ENCODE assay signal across 21 cellular contexts in the genomic region with DNA sequence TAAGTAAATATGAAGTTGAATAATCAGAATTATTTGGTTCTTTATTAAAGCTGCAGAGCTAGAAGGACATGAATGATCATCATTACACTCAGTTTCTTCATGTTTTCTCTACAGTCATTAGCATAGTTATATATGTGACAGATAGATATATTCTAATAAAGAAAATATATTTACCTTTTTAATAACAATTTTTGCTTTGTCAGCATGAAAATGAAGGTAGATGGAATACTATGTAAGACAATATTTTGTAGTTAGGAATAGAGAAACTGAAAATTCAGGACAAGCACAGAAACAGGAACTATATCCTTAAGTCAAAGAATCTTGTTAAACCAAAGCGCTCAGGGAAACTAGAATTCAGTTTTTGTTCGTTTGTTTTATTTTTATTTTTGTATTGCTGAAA.
DNase-seq lines count a peak whose midpoint lies in the region; ATAC-seq, FAIRE-seq and TF ChIP-seq lines count a peak whose summit lies in the region.
"Had no signal": no experiment of that assay in that cellular context is flagged by ENCODE, and none has a peak within 500 bp of the region (broad histone marks: within the 10 kb centered on the region; RNA-seq: fewer than 3 reads in every experiment).

No MANE protein-coding gene starts in this region.

- in situ Hi-C loops in HepG2 (cut with HindIII; ENCODE audit: extremely low pct_ligation_motif_present, low pct_unique_long_range_greater_than_20kb) = no loop called here
- in situ Hi-C loops in IMR-90 (cut with MboI; ENCODE audit: low sequenced_read_pairs) = no loop called here
- in situ Hi-C loops in K562 (cut with MboI) = no loop called here

- no peak overlapping the region for H2AK9ac ChIP-seq in IMR-90 (replicated peaks; ENCODE audit: low read depth, low read length, poor library complexity)

- H3K56ac ChIP-seq in IMR-90 (ENCODE audit: extremely low read depth, insufficient read depth, low read length) = no peak overlapping the region

- dilution Hi-C loops in IMR-90 (cut with HindIII; ENCODE audit: low sequenced_read_pairs, unreplicated experiment) = no loop called here

- no peaks in the 10 kb centered on the region for H4K20me1 ChIP-seq in HepG2 (ENCODE audit: insufficient read depth, low read length)
- no peaks in the 10 kb centered on the region for H4K20me1 ChIP-seq in IMR-90 (ENCODE audit: insufficient read depth, low read length)
- H4K20me1 ChIP-seq in K562 (replicated peaks; ENCODE audit: control insufficient read depth, insufficient read depth, low read length) = no peaks in the 10 kb centered on the region
- H4K20me1 ChIP-seq: BLaER1 treated with 17β-estradiol and CSF1 and Interleukin-3, amounts not matched to agents 10 nM and 100 nM had no signal

- H3K27ac ChIP-seq in HepG2 (ENCODE audit: extremely low read length, insufficient read depth, low read length) = no peak overlapping the region
- H3K27ac ChIP-seq in right lobe of liver = no peak overlapping the region
- no peak overlapping the region for H3K27ac ChIP-seq in IMR-90 (ENCODE audit: insufficient read depth, low read length)
- H3K27ac ChIP-seq in K562 (ENCODE audit: extremely low read depth, low read depth, low read length) = no peak overlapping the region
- H3K27ac ChIP-seq: 22Rv1; BLaER1 treated with 17β-estradiol and CSF1 and Interleukin-3, amounts not matched to agents 10 nM and 100 nM; C4-2B had no signal

- no peak overlapping the region for H2BK15ac ChIP-seq in IMR-90 (ENCODE audit: low read depth, low read length)

- BruUV-seq in HepG2 (replicated peaks; lab: Mats Ljungman, UMichigan) (no TSS peak), IMR-90 (replicated peaks; lab: Mats Ljungman, UMichigan) (no TSS peak), K562 (replicated peaks; lab: Mats Ljungman, UMichigan) (no TSS peak)

- POLR2A ChIA-PET in HepG2 (lab: Yijun Ruan, JAX) (no interaction called here), IMR-90 (lab: Charles Lee; ENCODE audit: unreplicated experiment) (no interaction called here), K562 (lab: Yijun Ruan, JAX) (no interaction called here)

- no peak overlapping the region for H2AFZ ChIP-seq in HepG2 (ENCODE audit: low read length)
- no peak overlapping the region for H2AFZ ChIP-seq in IMR-90 (replicated peaks; ENCODE audit: low read length, poor library complexity)
- no peak overlapping the region for H2AFZ ChIP-seq in K562 (ENCODE audit: low read depth, low read length)

- H3K36me3 ChIP-seq in HepG2 (replicated peaks in 1 of 2; ENCODE audit: control insufficient read depth in 1 of 2, insufficient read depth in 2 of 2, low read length in 2 of 2) (no peaks in the 10 kb centered on the region), right lobe of liver (no peaks in the 10 kb centered on the region), IMR-90 (ENCODE audit: control insufficient read depth, insufficient read depth, low read length) (no peaks in the 10 kb centered on the region), K562 (ENCODE audit: control insufficient read depth, insufficient read depth, low read length) (no peaks in the 10 kb centered on the region)
- H3K36me3 ChIP-seq: BLaER1 treated with 17β-estradiol and CSF1 and Interleukin-3, amounts not matched to agents 10 nM and 100 nM had no signal

- FAIRE-seq in HepG2 (lab: Jason Lieb, UNC) (no peak), K562 (lab: Jason Lieb, UNC) (no peak), GM12891 (lab: Jason Lieb, UNC) (no peak)
- FAIRE-seq: A204.1, D721Med, G401.6, GM12892, GM18507 had no signal

- no peak overlapping the region for H2AK5ac ChIP-seq in IMR-90 (ENCODE audit: low read depth, low read length)

- H3K4me2 ChIP-seq in HepG2 (ENCODE audit: low read depth, low read length) = no peak overlapping the region
- H3K4me2 ChIP-seq in IMR-90 (ENCODE audit: low read depth, low read length) = no peak overlapping the region
- H3K4me2 ChIP-seq in K562 (ENCODE audit: insufficient read depth, low read length) = no peak overlapping the region
- H3K4me2 ChIP-seq: BLaER1 treated with 17β-estradiol and CSF1 and Interleukin-3, amounts not matched to agents 10 nM and 100 nM had no signal

- H3K14ac ChIP-seq in IMR-90 (replicated peaks; ENCODE audit: low read depth, low read length) = no peak overlapping the region

- H3K9me1 ChIP-seq in IMR-90 (ENCODE audit: insufficient read depth, low read length) (no peaks in the 10 kb centered on the region), K562 (ENCODE audit: control insufficient read depth, insufficient read depth, low read length) (no peaks in the 10 kb centered on the region)

- TF ChIP-seq CTCF in HepG2 (CRISPR knock-in tag; IDR thresholded peaks at IDR 0.05) = no peak
- no peak for TF ChIP-seq CTCF in right lobe of liver (IDR thresholded peaks at IDR 0.05)
- TF ChIP-seq CTCF in IMR-90 (conservative IDR thresholded peaks at IDR 0.05; ENCODE audit: low read depth, low read length) = no peak
- TF ChIP-seq CTCF in K562 (IDR thresholded peaks at IDR 0.05 in 2 of 3, conservative IDR thresholded peaks at IDR 0.05 in 1 of 3; ENCODE audit: insufficient read depth in 2 of 3, low read depth in 1 of 3, low read length in 3 of 3) = no peak

- TF ChIP-seq EP300 in HepG2 (IDR thresholded peaks at IDR 0.05; ENCODE audit: low read depth in 2 of 2, low read length in 2 of 2) = no peak
- no peak for TF ChIP-seq EP300 in HepG2 (CRISPR knock-in tag; IDR thresholded peaks at IDR 0.05; ENCODE audit: borderline replicate concordance)
- TF ChIP-seq EP300 in K562 (IDR thresholded peaks at IDR 0.05; ENCODE audit: low read length) = no peak

- no peak overlapping the region for H3K4me3 ChIP-seq in HepG2 (replicated peaks in 1 of 3; ENCODE audit: insufficient read depth in 1 of 3, low read depth in 2 of 3, low read length in 3 of 3)
- H3K4me3 ChIP-seq in right lobe of liver = no peak overlapping the region
- no peak overlapping the region for H3K4me3 ChIP-seq in IMR-90 (ENCODE audit: insufficient read depth, low read depth, low read length)
- H3K4me3 ChIP-seq in K562 = no peak overlapping the region
- H3K4me3 ChIP-seq: BLaER1 treated with 17β-estradiol and CSF1 and Interleukin-3, amounts not matched to agents 10 nM and 100 nM had no signal

- CTCF ChIA-PET in HepG2 (lab: Yijun Ruan, JAX; ENCODE audit: low intra/inter-chr PET ratio, low total read pairs) = no interaction called here
- CTCF ChIA-PET in IMR-90 (lab: Yijun Ruan, JAX) = no interaction called here
- CTCF ChIA-PET in K562 (lab: Yijun Ruan, JAX; ENCODE audit: low intra/inter-chr PET ratio) = no interaction called here

- no peak overlapping the region for H3K23ac ChIP-seq in IMR-90 (ENCODE audit: low read depth, low read length)

- H2BK20ac ChIP-seq in IMR-90 (ENCODE audit: low read depth, low read length) = no peak overlapping the region

- no peak overlapping the region for H4K91ac ChIP-seq in IMR-90 (ENCODE audit: insufficient read depth, low read depth, low read length)

- no peaks in the 10 kb centered on the region for H3K79me2 ChIP-seq in HepG2 (ENCODE audit: insufficient read depth, low read length)
- no peaks in the 10 kb centered on the region for H3K79me2 ChIP-seq in K562 (ENCODE audit: control insufficient read depth, insufficient read depth, low read length)

- no peak overlapping the region for H2BK5ac ChIP-seq in IMR-90 (ENCODE audit: low read depth, low read length, poor library complexity, severe bottlenecking)

- TF ChIP-seq POLR2A in HepG2 (IDR thresholded peaks at IDR 0.05; ENCODE audit: insufficient read depth in 1 of 2, low read depth in 2 of 2, low read length in 2 of 2) (no peak), right lobe of liver (IDR thresholded peaks at IDR 0.05) (no peak), IMR-90 (IDR thresholded peaks at IDR 0.05; ENCODE audit: low read depth, low read length) (no peak), K562 (conservative IDR thresholded peaks at IDR 0.05) (no peak), GM12891 (IDR thresholded peaks at IDR 0.05; ENCODE audit: low read depth, low read length) (no peak)

- H2BK120ac ChIP-seq in IMR-90 (ENCODE audit: low read depth, low read length) = no peak overlapping the region

- peaks cover 16% of the 10 kb centered on the region for H3K9me3 ChIP-seq in HepG2 (ENCODE audit: low read length)
- no peaks in the 10 kb centered on the region for H3K9me3 ChIP-seq in right lobe of liver
- H3K9me3 ChIP-seq in IMR-90 (ENCODE audit: control insufficient read depth, insufficient read depth, low read length) = no peaks in the 10 kb centered on the region
- H3K9me3 ChIP-seq in K562 (replicated peaks; ENCODE audit: control insufficient read depth, insufficient read depth, low read depth, low read length) = no peaks in the 10 kb centered on the region; the same call in 1 of the 2 replicates

- H3K4me1 ChIP-seq in HepG2 (ENCODE audit: insufficient read depth, low read length) = no peaks in the 10 kb centered on the region
- H3K4me1 ChIP-seq in right lobe of liver = no peaks in the 10 kb centered on the region
- no peaks in the 10 kb centered on the region for H3K4me1 ChIP-seq in IMR-90 (ENCODE audit: control insufficient read depth, insufficient read depth, low read length)
- H3K4me1 ChIP-seq in K562 (replicated peaks in 1 of 2; ENCODE audit: control insufficient read depth in 2 of 2, insufficient read depth in 2 of 2, low read length in 2 of 2) = no peaks in the 10 kb centered on the region
- H3K4me1 ChIP-seq: BLaER1 treated with 17β-estradiol and CSF1 and Interleukin-3, amounts not matched to agents 10 nM and 100 nM; Caco-2 had no signal

- TF ChIP-seq RAD21 in HepG2 (CRISPR knock-in tag; IDR thresholded peaks at IDR 0.05) (no peak), IMR-90 (IDR thresholded peaks at IDR 0.05; ENCODE audit: low read length) (no peak), K562 (CRISPR knock-in tag; conservative IDR thresholded peaks at IDR 0.05 in 1 of 2, IDR thresholded peaks at IDR 0.05 in 1 of 2) (no peak)

- ATAC-seq in HepG2 = no peak
- ATAC-seq in right lobe of liver = no peak
- no peak for ATAC-seq in IMR-90 (ENCODE audit: low read depth)
- ATAC-seq in K562 = no peak
- ATAC-seq: CD8-positive, alpha-beta T cell had no signal

- H4K5ac ChIP-seq in IMR-90 (ENCODE audit: low read depth, low read length) = no peak overlapping the region

- no peak for DNase-seq in HepG2 (ENCODE audit: low spot score)
- DNase-seq in right lobe of liver = no peak
- DNase-seq in IMR-90 = no peak
- no peak for DNase-seq in K562 (ENCODE audit: extremely low read depth in 1 of 4, low spot score in 3 of 4)
- no peak for DNase-seq in KG1 (lab: John Stamatoyannopoulos, UW)
- DNase-seq in GM12891 (ENCODE audit: insufficient read length, low spot score) = no peak
- DNase-seq: AML-193; Caco-2; Calu3; CD4-positive, alpha-beta T cell; CD8-positive, alpha-beta T cell; DMS79 treated with DMSO at 0.1 percent for 48 hours; GF-D8 had no signal

- 4% methylated on average over 2 of the region's 2 CpGs for WGBS in HepG2 (ENCODE audit: low lambda C conversion rate)
- WGBS in right lobe of liver (ENCODE audit: insufficient coverage, low coverage, low lambda C conversion rate, missing lambda C conversion rate) = 70% methylated on average over 2 of the region's 2 CpGs
- WGBS in IMR-90 (ENCODE audit: extremely low coverage in 2 of 2, insufficient read length in 1 of 2), 2 experiments = no CpG with 5 or more reads among the region's 2 CpGs
- 6% methylated on average over 2 of the region's 2 CpGs for WGBS in K562 (ENCODE audit: insufficient coverage, low coverage, missing lambda C conversion rate)

- no peak overlapping the region for H3K9ac ChIP-seq in HepG2 (ENCODE audit: insufficient read depth, low read depth, low read length)
- no peak overlapping the region for H3K9ac ChIP-seq in IMR-90 (ENCODE audit: low read depth, low read length)
- no peak overlapping the region for H3K9ac ChIP-seq in K562 (ENCODE audit: insufficient read depth in 1 of 2, low read depth in 2 of 2, low read length in 2 of 2)
- H3K9ac ChIP-seq: BLaER1 treated with 17β-estradiol and CSF1 and Interleukin-3, amounts not matched to agents 10 nM and 100 nM had no signal

- no peaks in the 10 kb centered on the region for H3K27me3 ChIP-seq in HepG2 (ENCODE audit: control insufficient read depth in 1 of 2, insufficient read depth in 2 of 2, low read length in 2 of 2)
- no peaks in the 10 kb centered on the region for H3K27me3 ChIP-seq in right lobe of liver
- H3K27me3 ChIP-seq in IMR-90 (ENCODE audit: control insufficient read depth, insufficient read depth, low read length) = no peaks in the 10 kb centered on the region
- no peaks in the 10 kb centered on the region for H3K27me3 ChIP-seq in K562 (ENCODE audit: control insufficient read depth in 2 of 2, insufficient read depth in 2 of 2, low read length in 2 of 2)
- H3K27me3 ChIP-seq: BLaER1 treated with 17β-estradiol and CSF1 and Interleukin-3, amounts not matched to agents 10 nM and 100 nM had no signal

- no peak overlapping the region for H3K4ac ChIP-seq in IMR-90 (ENCODE audit: low read depth, low read length)

- H4K8ac ChIP-seq in IMR-90 (ENCODE audit: low read depth in 2 of 2, low read length in 2 of 2) = no peak overlapping the region

- intact Hi-C loops in HepG2 (cut with micrococcal nuclease; ENCODE audit: unreplicated experiment) = no loop called here
- intact Hi-C loops in right lobe of liver (cut with DNase I) = no loop called here
- intact Hi-C loops in IMR-90 (cut with micrococcal nuclease) = no loop called here
- intact Hi-C loops in K562 (cut with micrococcal nuclease) = no loop called here

- no peak overlapping the region for H3K18ac ChIP-seq in IMR-90 (ENCODE audit: low read depth, low read length)

- no peaks in the 10 kb centered on the region for H3K79me1 ChIP-seq in IMR-90 (ENCODE audit: low read depth in 1 of 2, low read length in 2 of 2)
